27 cellular contexts compared by ENCODE assay signal in the genomic region with DNA sequence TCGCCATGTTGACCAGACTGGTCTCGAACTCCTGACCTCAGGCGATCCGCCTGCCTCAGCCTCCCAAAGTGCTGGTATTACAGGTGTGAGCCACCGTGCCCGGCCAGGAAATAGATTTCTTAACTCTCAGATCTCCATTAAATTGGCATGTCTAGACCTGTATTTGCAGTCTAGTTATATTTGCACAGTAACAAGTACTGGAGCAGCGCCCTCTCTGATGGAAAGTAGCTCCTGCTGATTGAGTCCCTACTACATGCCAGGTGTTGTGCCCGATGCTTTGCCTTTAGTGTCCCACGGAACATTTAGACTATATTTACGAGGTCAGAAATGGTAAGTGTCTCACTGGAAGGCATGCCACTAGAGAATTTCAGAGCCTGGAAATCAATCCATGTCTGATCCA. TPM values are rescaled to one million over a fixed set of nuclear protein-coding genes. Genes with fewer than 3 reads are reported as not detected.
DNase-seq lines count a peak whose midpoint lies in the region; TF ChIP-seq lines count a peak whose summit lies in the region.
"Had no signal": no experiment of that assay in that cellular context is flagged by ENCODE, and none has a peak within 500 bp of the region (broad histone marks: within the 10 kb centered on the region; RNA-seq: fewer than 3 reads in every experiment).

No MANE protein-coding gene starts in this region.

- intact Hi-C loops in CD14-positive monocyte (cut with micrococcal nuclease) = no loop called here

- no peak overlapping the region for H3K9ac ChIP-seq in OCI-LY1 (ENCODE audit: low read length)

- TF ChIP-seq CTCF in 22Rv1 (IDR thresholded peaks at IDR 0.05) (peak; percentile 28), OCI-LY1 (IDR thresholded peaks at IDR 0.05; ENCODE audit: low read length) (peak; percentile 22; the same call in 1 of the 2 replicates), chondrocyte (IDR thresholded peaks at IDR 0.05) (peak; percentile 11), CD14-positive monocyte (IDR thresholded peaks at IDR 0.05) (no peak)

- H3K4me1 Mint-ChIP-seq in chondrocyte (ENCODE audit: low read depth) = no peaks in the 10 kb centered on the region
- no peaks in the 10 kb centered on the region for H3K4me1 Mint-ChIP-seq in CD14-positive monocyte
- H3K4me1 Mint-ChIP-seq: activated CD4-positive, alpha-beta T cell treated with anti-CD3 and anti-CD28 coated beads, Interleukin-2, amount 10 ng/mL, durations not matched to agents 7 days and 5 days; activated CD8-positive, alpha-beta memory T cell treated with anti-CD3 and anti-CD28 coated beads, Interleukin-2, amount 10 ng/mL, durations not matched to agents 7 days and 5 days had no signal

- H3K4me3 ChIP-seq in OCI-LY1 (ENCODE audit: low read depth, low read length, poor library complexity, severe bottlenecking) = no peak overlapping the region
- no peak overlapping the region for H3K4me3 ChIP-seq in effector memory CD4-positive, alpha-beta T cell (ENCODE audit: insufficient read depth, low read depth, low read length, poor library complexity, severe bottlenecking)
- H3K4me3 ChIP-seq: HAP-1, heart right ventricle, lung, MG63, pancreas, right atrium auricular region, tibial artery had no signal

- no peaks in the 10 kb centered on the region for H4K20me1 ChIP-seq in OCI-LY1 (ENCODE audit: insufficient read depth, low read length)

- no peaks in the 10 kb centered on the region for H3K9me2 ChIP-seq in OCI-LY1 (ENCODE audit: low read depth, low read length)

- peaks cover 12% of the 10 kb centered on the region for H3K27me3 Mint-ChIP-seq in chondrocyte (ENCODE audit: low read depth)
- H3K27me3 Mint-ChIP-seq in CD14-positive monocyte (ENCODE audit: low read depth in 3 of 3) = peaks cover 5 to 9% (median 6%) of the 10 kb centered on the region in 3 donors

- peaks cover 3% of the 10 kb centered on the region for H3K9me3 Mint-ChIP-seq in chondrocyte (ENCODE audit: low read depth)
- peaks cover 0 to 3% (median 0%) of the 10 kb centered on the region in 7 donors for H3K9me3 Mint-ChIP-seq in CD14-positive monocyte
- H3K9me3 Mint-ChIP-seq: activated CD4-positive, alpha-beta T cell treated with anti-CD3 and anti-CD28 coated beads, Interleukin-2, amount 10 ng/mL, durations not matched to agents 7 days and 5 days; CD8-positive, alpha-beta T cell; WTC11 had no signal

- no peak overlapping the region for H3K4me2 ChIP-seq in OCI-LY1 (ENCODE audit: low read length)

- H3K4me3 Mint-ChIP-seq in chondrocyte (ENCODE audit: unreplicated experiment) = no peak overlapping the region
- H3K4me3 Mint-ChIP-seq in CD14-positive monocyte = no peak overlapping the region
- H3K4me3 Mint-ChIP-seq: activated CD4-positive, alpha-beta T cell treated with anti-CD3 and anti-CD28 coated beads, Interleukin-2, amount 10 ng/mL, durations not matched to agents 7 days and 5 days; activated CD8-positive, alpha-beta memory T cell treated with anti-CD3 and anti-CD28 coated beads, Interleukin-2, amount 10 ng/mL, durations not matched to agents 7 days and 5 days; CD8-positive, alpha-beta T cell; WTC11 had no signal

- H3K27me3 ChIP-seq in OCI-LY1 (ENCODE audit: insufficient read depth, low read length) = no peaks in the 10 kb centered on the region
- no peaks in the 10 kb centered on the region for H3K27me3 ChIP-seq in effector memory CD4-positive, alpha-beta T cell (replicated peaks; ENCODE audit: control insufficient read depth, insufficient read depth, low read length, poor library complexity, severe bottlenecking)
- H3K27me3 ChIP-seq: heart right ventricle, pancreas, right atrium auricular region, tibial artery had no signal

- H3K4me1 ChIP-seq in OCI-LY1 (ENCODE audit: insufficient read depth, low read length, severe bottlenecking) = no peaks in the 10 kb centered on the region
- H3K4me1 ChIP-seq in effector memory CD4-positive, alpha-beta T cell (ENCODE audit: control insufficient read depth, insufficient read depth, low read length, poor library complexity, severe bottlenecking) = no peaks in the 10 kb centered on the region
- H3K4me1 ChIP-seq: HAP-1, heart right ventricle, pancreas, right atrium auricular region, tibial artery had no signal

- H3K27ac ChIP-seq in 22Rv1 = no peak overlapping the region
- no peak overlapping the region for H3K27ac ChIP-seq in OCI-LY1 (ENCODE audit: low read depth, low read length, poor library complexity, severe bottlenecking)
- H3K27ac ChIP-seq in effector memory CD4-positive, alpha-beta T cell (ENCODE audit: insufficient read depth, low read length, poor library complexity, severe bottlenecking) = no peak overlapping the region
- H3K27ac ChIP-seq: heart right ventricle, pancreas, right atrium auricular region, tibial artery had no signal

- no peaks in the 10 kb centered on the region for H3F3A ChIP-seq in OCI-LY1 (ENCODE audit: insufficient read depth, low read length)

- no peak overlapping the region for H3K27ac Mint-ChIP-seq in chondrocyte (ENCODE audit: unreplicated experiment)
- H3K27ac Mint-ChIP-seq in CD14-positive monocyte = no peak overlapping the region
- H3K27ac Mint-ChIP-seq: activated CD4-positive, alpha-beta T cell treated with anti-CD3 and anti-CD28 coated beads, Interleukin-2, amount 10 ng/mL, durations not matched to agents 7 days and 5 days; activated CD8-positive, alpha-beta memory T cell treated with anti-CD3 and anti-CD28 coated beads, Interleukin-2, amount 10 ng/mL, durations not matched to agents 7 days and 5 days; CD8-positive, alpha-beta T cell; WTC11 had no signal

- H3K36me3 Mint-ChIP-seq in chondrocyte (ENCODE audit: low read depth) (no peaks in the 10 kb centered on the region), CD14-positive monocyte (no peaks in the 10 kb centered on the region)
- H3K36me3 Mint-ChIP-seq: activated CD8-positive, alpha-beta memory T cell treated with anti-CD3 and anti-CD28 coated beads, Interleukin-2, amount 10 ng/mL, durations not matched to agents 7 days and 5 days; CD8-positive, alpha-beta T cell; WTC11 had no signal

- H3K79me2 ChIP-seq in OCI-LY1 (ENCODE audit: insufficient read depth, low read length) = no peaks in the 10 kb centered on the region

- no peaks in the 10 kb centered on the region for H3K36me3 ChIP-seq in OCI-LY1 (ENCODE audit: insufficient read depth, low read length)
- no peaks in the 10 kb centered on the region for H3K36me3 ChIP-seq in effector memory CD4-positive, alpha-beta T cell (ENCODE audit: control insufficient read depth, insufficient read depth, low read length)
- H3K36me3 ChIP-seq: HAP-1, heart right ventricle, MG63, pancreas, right atrium auricular region, tibial artery had no signal

- H3K9me3 ChIP-seq in OCI-LY1 (ENCODE audit: low read length) = no peaks in the 10 kb centered on the region
- no peaks in the 10 kb centered on the region for H3K9me3 ChIP-seq in effector memory CD4-positive, alpha-beta T cell (ENCODE audit: control insufficient read depth, low read length)
- H3K9me3 ChIP-seq: HAP-1, MG63, pancreas, right atrium auricular region, tibial artery had no signal

- no peak overlapping the region for H2AFZ ChIP-seq in OCI-LY1 (ENCODE audit: low read length)

- DNase-seq in DMS53 (lab: John Stamatoyannopoulos, UW) = peak; percentile 58
- DNase-seq in DMS53 treated with DMSO at 0.1 percent for 48 hours (lab: John Stamatoyannopoulos, UW; ENCODE audit: unreplicated experiment) = no peak
- DNase-seq in chondrocyte (ENCODE audit: low spot score) = no peak
- DNase-seq in activated T-cell treated with anti-CD3 and anti-CD28 coated beads, Interleukin-2, amount 50 U/mL, for 48 hours = no peak
- DNase-seq in CD14-positive monocyte (ENCODE audit: low spot score) = no peak
- no peak for DNase-seq in effector memory CD4-positive, alpha-beta T cell
- DNase-seq: activated CD4-positive, alpha-beta T cell treated with anti-CD3 and anti-CD28 coated beads, Interleukin-2, amount 10 ng/mL, durations not matched to agents 7 days and 5 days; activated CD8-positive, alpha-beta memory T cell treated with anti-CD3 and anti-CD28 coated beads, Interleukin-2, amount 10 ng/mL, durations not matched to agents 7 days and 5 days; activated naive CD4-positive, alpha-beta T cell treated with Interleukin-2 at 50 U/mL for 16 hours; CD8-positive, alpha-beta T cell; DMS79; erythroblast; foreskin fibroblast; GDM1; heart right ventricle; MG63; NCI-H524 treated with DMSO at 0.1 percent for 48 hours; OCI-M1; pancreas; stimulated activated CD4-positive, alpha-beta T cell treated with anti-CD3 and anti-CD28 coated beads, Interleukin-2, amount 100 ng/mL, for 24 hours; tibial artery had no signal

RNA-seq across cellular contexts. Expression of gene TMED9, which starts 15.8 kb away (rescaled TPM):
- total RNA-seq in chondrocyte = 290 to 299 TPM (median 293 TPM) in 3 replicates
- polyA plus RNA-seq in CD14-positive monocyte = 100 to 1,000 TPM; 136 to 150 TPM

RNA-seq across cellular contexts. Expression of gene FAM193B, which starts 21.8 kb away (rescaled TPM):
- total RNA-seq in chondrocyte = 75.2 to 85.9 TPM (median 79.1 TPM) in 3 replicates
- 1 to 10 TPM; 1.6 to 1.9 TPM for polyA plus RNA-seq in CD14-positive monocyte

RNA-seq across cellular contexts. Expression of gene B4GALT7, which starts 23.8 kb away (rescaled TPM):
- total RNA-seq in chondrocyte = 41.4 to 54.4 TPM (median 43.9 TPM) in 3 replicates
- polyA plus RNA-seq in CD14-positive monocyte = 10 to 100 TPM; 15.6 to 18.8 TPM

RNA-seq across cellular contexts. Expression of gene DDX41, which starts 59.4 kb away (rescaled TPM):
- 77.2 to 79.0 TPM (median 78.6 TPM) in 3 replicates for total RNA-seq in chondrocyte
- polyA plus RNA-seq in CD14-positive monocyte = 10 to 100 TPM; 44.9 to 70.3 TPM
